31 cellular contexts compared by ENCODE assay signal in the genomic region with DNA sequence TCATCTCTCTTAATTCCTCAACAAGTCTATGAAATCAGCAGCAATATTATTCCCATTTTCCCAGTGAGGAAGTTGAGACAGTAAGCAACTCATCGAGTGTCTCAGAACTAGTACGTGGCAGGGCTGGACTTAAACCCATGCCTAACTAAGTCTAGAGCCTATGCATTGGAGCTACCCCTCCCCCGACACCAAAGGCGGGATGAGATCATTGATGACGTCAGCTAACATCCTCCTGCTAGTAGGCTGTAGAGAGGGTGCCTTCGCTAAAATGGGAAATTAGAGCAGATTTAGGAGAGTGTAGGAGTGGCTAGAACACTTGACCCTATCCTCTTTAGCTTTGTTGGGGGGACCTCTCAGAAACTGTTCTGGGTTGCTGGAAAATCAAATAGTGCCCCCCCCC. TPM values are rescaled to one million over a fixed set of nuclear protein-coding genes. Genes with fewer than 3 reads are reported as not detected.
DNase-seq lines count a peak whose midpoint lies in the region; ATAC-seq, FAIRE-seq and TF ChIP-seq lines count a peak whose summit lies in the region.
"Had no signal": no experiment of that assay in that cellular context is flagged by ENCODE, and none has a peak within 500 bp of the region (broad histone marks: within the 10 kb centered on the region; RNA-seq: fewer than 3 reads in every experiment).

No MANE protein-coding gene starts in this region.

- no peak overlapping the region for H3K4me2 ChIP-seq in HepG2 (ENCODE audit: low read depth, low read length)
- H3K4me2 ChIP-seq: A549 had no signal

- H3K4me3 ChIP-seq in HepG2 (replicated peaks in 1 of 3; ENCODE audit: insufficient read depth in 1 of 3, low read depth in 2 of 3, low read length in 3 of 3) (no peak overlapping the region), right lobe of liver (no peak overlapping the region), SJCRH30 (no peak overlapping the region)
- H3K4me3 ChIP-seq: A549, BLaER1, cardiac muscle cell, coronary artery, gastroesophageal sphincter, skin epidermis, upper lobe of left lung had no signal

- H3K9me3 ChIP-seq in HepG2 (ENCODE audit: low read length) (no peaks in the 10 kb centered on the region), right lobe of liver (no peaks in the 10 kb centered on the region), SJCRH30 (replicated peaks) (no peaks in the 10 kb centered on the region)
- H3K9me3 ChIP-seq: A549, BLaER1, gastroesophageal sphincter, neutrophil, upper lobe of left lung had no signal

- no peak for ATAC-seq in HepG2
- ATAC-seq in right lobe of liver, result no peak
- ATAC-seq in GM21528 (IDR thresholded peaks at IDR 0.05; ENCODE audit: low FRiP score, unreplicated experiment), result no peak
- ATAC-seq in GM18517 (IDR thresholded peaks at IDR 0.05; ENCODE audit: unreplicated experiment), result no peak
- ATAC-seq: A549; activated T-helper 17 cell treated with anti-CD3 and anti-CD28 coated beads, Interleukin-2, amount 50 U/mL, for 72 hours; gastroesophageal sphincter had no signal

- TF ChIP-seq POLR2A in HepG2 (IDR thresholded peaks at IDR 0.05; ENCODE audit: insufficient read depth in 1 of 2, low read depth in 2 of 2, low read length in 2 of 2) (no peak), right lobe of liver (IDR thresholded peaks at IDR 0.05) (no peak)

- no peak overlapping the region for H2AFZ ChIP-seq in HepG2 (ENCODE audit: low read length)

- no peaks in the 10 kb centered on the region for H3K79me2 ChIP-seq in HepG2 (ENCODE audit: insufficient read depth, low read length)

- TF ChIP-seq CTCF in HepG2 (CRISPR knock-in tag; IDR thresholded peaks at IDR 0.05) (no peak), right lobe of liver (IDR thresholded peaks at IDR 0.05) (no peak)

- H4K20me1 ChIP-seq in HepG2 (ENCODE audit: insufficient read depth, low read length), result no peaks in the 10 kb centered on the region
- H4K20me1 ChIP-seq: BLaER1 had no signal

- no TSS peak for BruUV-seq in HepG2 (replicated peaks; lab: Mats Ljungman, UMichigan)

- DNase-seq in HepG2 (ENCODE audit: low spot score), result no peak
- no peak for DNase-seq in right lobe of liver
- DNase-seq in SJCRH30, result peak; percentile 9 to 26
- DNase-seq in iPS-NIHi11 (ENCODE audit: low spot score), result peak; percentile 58
- DNase-seq in activated naive CD4-positive, alpha-beta T cell treated with anti-CD3 and anti-CD28 coated beads, Interleukin-2, amount 50 U/mL, for 16 hours, result no peak
- DNase-seq in AG20443 (ENCODE audit: low spot score), result no peak
- DNase-seq: activated CD4-positive, alpha-beta T cell treated with anti-CD3 and anti-CD28 coated beads, Interleukin-2, amount 50 U/mL, for 4 hours; activated CD8-positive, alpha-beta memory T cell treated with anti-CD3 and anti-CD28 coated beads, Interleukin-2, amount 50 U/mL, for 48 hours; aorta; COR-L47; Kasumi-1; kidney; mammary epithelial cell; NCI-H1048; NCI-H1694 treated with DMSO at 0.1 percent for 48 hours; NCI-H82; stimulated activated CD4-positive, alpha-beta T cell treated with anti-CD3 and anti-CD28 coated beads, Interleukin-1b, Interleukin-23, amount 100 ng/mL, for 48 hours; substantia nigra; T-helper 9 cell; upper lobe of left lung had no signal

- no peaks in the 10 kb centered on the region for H3K36me3 ChIP-seq in HepG2 (replicated peaks in 1 of 2; ENCODE audit: control insufficient read depth in 1 of 2, insufficient read depth in 2 of 2, low read length in 2 of 2)
- H3K36me3 ChIP-seq in right lobe of liver, result no peaks in the 10 kb centered on the region
- H3K36me3 ChIP-seq in SJCRH30, result no peaks in the 10 kb centered on the region
- H3K36me3 ChIP-seq: BLaER1, cardiac muscle cell, gastroesophageal sphincter, neutrophil, upper lobe of left lung had no signal

- 19% methylated on average over 6 of the region's 6 CpGs for WGBS in HepG2 (ENCODE audit: low lambda C conversion rate)
- WGBS in right lobe of liver (ENCODE audit: insufficient coverage, low coverage, low lambda C conversion rate, missing lambda C conversion rate), result 63% methylated on average over 6 of the region's 6 CpGs

- no peak overlapping the region for H3K9ac ChIP-seq in HepG2 (ENCODE audit: insufficient read depth, low read depth, low read length)
- H3K9ac ChIP-seq: BLaER1 had no signal

- TF ChIP-seq RAD21 in HepG2 (CRISPR knock-in tag; IDR thresholded peaks at IDR 0.05), result no peak

- peaks cover 0 to 10% of the 10 kb centered on the region in 2 experiments; a peak in 3 of 5 replicates for H3K27me3 ChIP-seq in HepG2 (ENCODE audit: control insufficient read depth in 1 of 2, insufficient read depth in 2 of 2, low read length in 2 of 2)
- H3K27me3 ChIP-seq in right lobe of liver, result no peaks in the 10 kb centered on the region
- peaks cover 4% of the 10 kb centered on the region for H3K27me3 ChIP-seq in SJCRH30
- H3K27me3 ChIP-seq: BLaER1, cardiac muscle cell, upper lobe of left lung had no signal

- POLR2A ChIA-PET in HepG2 (lab: Yijun Ruan, JAX), result no interaction called here

- CTCF ChIA-PET in HepG2 (lab: Yijun Ruan, JAX; ENCODE audit: low intra/inter-chr PET ratio, low total read pairs), result no interaction called here

- no peak overlapping the region for H3K27ac ChIP-seq in HepG2 (ENCODE audit: extremely low read length, insufficient read depth, low read length)
- H3K27ac ChIP-seq in right lobe of liver, result no peak overlapping the region
- H3K27ac ChIP-seq in SJCRH30, result no peak overlapping the region
- H3K27ac ChIP-seq: A549, BLaER1, cardiac muscle cell, coronary artery, gastroesophageal sphincter, neutrophil, skin epidermis, upper lobe of left lung had no signal

- FAIRE-seq in HepG2 (lab: Jason Lieb, UNC), result no peak
- FAIRE-seq: A549, GM12892, kidney had no signal

- in situ Hi-C loops in HepG2 (cut with HindIII; ENCODE audit: extremely low pct_ligation_motif_present, low pct_unique_long_range_greater_than_20kb), result no loop called here

- intact Hi-C loops in HepG2 (cut with micrococcal nuclease; ENCODE audit: unreplicated experiment) (no loop called here), right lobe of liver (cut with DNase I) (no loop called here)

- no peaks in the 10 kb centered on the region for H3K4me1 ChIP-seq in HepG2 (ENCODE audit: insufficient read depth, low read length)
- no peaks in the 10 kb centered on the region for H3K4me1 ChIP-seq in right lobe of liver
- H3K4me1 ChIP-seq in SJCRH30, result no peaks in the 10 kb centered on the region
- H3K4me1 ChIP-seq: A549, gastroesophageal sphincter, upper lobe of left lung had no signal

- TF ChIP-seq EP300 in HepG2 (IDR thresholded peaks at IDR 0.05; ENCODE audit: low read depth in 2 of 2, low read length in 2 of 2) (no peak), HepG2 (CRISPR knock-in tag; IDR thresholded peaks at IDR 0.05; ENCODE audit: borderline replicate concordance) (no peak)

TF ChIP-seq in HepG2, 621 proteins besides CTCF, POLR2A, EP300 and RAD21 (continues in another document):
- no peak for TF ChIP-seq TAF1 (CRISPR knock-in tag; IDR thresholded peaks at IDR 0.05)
- no peak for TF ChIP-seq AFF4 (CRISPR knock-in tag; IDR thresholded peaks at IDR 0.05)

RNA-seq across cellular contexts. Expression of gene KAZN, which starts 7.7 kb away (rescaled TPM):
- total RNA-seq in HepG2 (2016; rRNA removed; fragmentation: Illumina TruSeq; extraction: Trizol), result 10.4 and 10.6 TPM in 2 replicates
- total RNA-seq in HepG2 (2016; cell fraction: cytosol; rRNA removed; fragmentation: Illumina TruSeq; extraction: Trizol; ENCODE audit: low read depth), result 9.3 and 10.1 TPM in 2 replicates
- total RNA-seq in HepG2 (2016; cell fraction: insoluble cytoplasmic fraction; rRNA removed; fragmentation: Illumina TruSeq; extraction: Trizol), result 7.0 and 10.4 TPM in 2 replicates
- 20.0 and 21.9 TPM in 2 replicates for total RNA-seq in HepG2 (2016; cell fraction: membrane; rRNA removed; fragmentation: Illumina TruSeq; extraction: Trizol)
- total RNA-seq in HepG2 (2016; cell fraction: nucleus; rRNA removed; fragmentation: Illumina TruSeq; extraction: Trizol), result 9.8 and 10.4 TPM in 2 replicates
- 12.9 and 13.5 TPM in 2 replicates for polyA plus RNA-seq in HepG2 (2011; rRNA removed)
- 9.7 and 10.7 TPM in 2 replicates for polyA plus RNA-seq in HepG2 (2011; cell fraction: cytosol; rRNA removed)
- 27.9 and 29.3 TPM in 2 replicates for polyA plus RNA-seq in HepG2 (2011; cell fraction: nucleus; rRNA removed)
- polyA plus RNA-seq in HepG2 (2012), result 18.2 and 19.5 TPM in 2 replicates
- polyA plus RNA-seq in HepG2 (2016; cell fraction: cytosol; fragmentation: Illumina TruSeq; extraction: Trizol; ENCODE audit: low read depth), result 22.4 and 22.5 TPM in 2 replicates
- polyA plus RNA-seq in HepG2 (2016; cell fraction: insoluble cytoplasmic fraction; fragmentation: Illumina TruSeq; extraction: Trizol; ENCODE audit: low read depth), result 15.4 and 17.5 TPM in 2 replicates
- polyA plus RNA-seq in HepG2 (2016; cell fraction: membrane; fragmentation: Illumina TruSeq; extraction: Trizol; ENCODE audit: low read depth), result 30.9 and 31.3 TPM in 2 replicates
- polyA plus RNA-seq in HepG2 (2016; cell fraction: nucleus; fragmentation: Illumina TruSeq; extraction: Trizol; ENCODE audit: insufficient read depth, low read depth), result 30.3 and 31.2 TPM in 2 replicates
- 12.3 TPM in 1 of 2 replicates, not detected in the other for polyA minus RNA-seq in HepG2 (2011; rRNA and poly(A)+ RNA removed; ENCODE audit: low replicate concordance)
- polyA minus RNA-seq in HepG2 (2011; cell fraction: cytosol; rRNA and poly(A)+ RNA removed), result 8.1 and 9.6 TPM in 2 replicates
- polyA minus RNA-seq in HepG2 (2011; cell fraction: nucleus; rRNA and poly(A)+ RNA removed), result 14.3 and 14.5 TPM in 2 replicates
- total RNA-seq in right lobe of liver, result 1 to 10 TPM; 1.5 to 7.2 (median 2.7) TPM
- 0.10 TPM in 2 replicates for total RNA-seq in SJCRH30 (2014; rRNA removed; shearing (Covaris generic))

Comparison
In these comparisons a context has a peak if more than half of its experiments do, and no peak if none do; other contexts are left out.
1. DNase-seq: peak in SJCRH30 (2 of 2) and iPS-NIHi11 (single experiment); none in HepG2 (single experiment), right lobe of liver (0 of 3), activated naive CD4-positive, alpha-beta T cell treated with anti-CD3 and anti-CD28 coated beads, Interleukin-2, amount 50 U/mL, for 16 hours (single experiment) and AG20443 (single experiment).